16 cellular contexts compared by ENCODE assay signal in genomic region chr3:196327405-196327804, GRCh38. TPM values are rescaled to one million over a fixed set of nuclear protein-coding genes. Genes with fewer than 3 reads are reported as not detected.
DNase-seq lines count a peak whose midpoint lies in the region; ATAC-seq and TF ChIP-seq lines count a peak whose summit lies in the region.
"Had no signal": no experiment of that assay in that cellular context is flagged by ENCODE, and none has a peak within 500 bp of the region (broad histone marks: within the 10 kb centered on the region; RNA-seq: fewer than 3 reads in every experiment).

No MANE protein-coding gene starts in this region.

- no peaks in the 10 kb centered on the region for H3K79me2 ChIP-seq in GM23248 (ENCODE audit: insufficient read depth)
- no peaks in the 10 kb centered on the region for H3K79me2 ChIP-seq in mesendoderm (ENCODE audit: control insufficient read depth, insufficient read depth, low read length)
- no peaks in the 10 kb centered on the region for H3K79me2 ChIP-seq in smooth muscle cell (ENCODE audit: low read depth)

- no peak overlapping the region for H2BK5ac ChIP-seq in mesendoderm (ENCODE audit: low read length)

- no peak overlapping the region for H3K4me2 ChIP-seq in GM23248 (ENCODE audit: unreplicated experiment)
- H3K4me2 ChIP-seq in mesendoderm (ENCODE audit: low read length): no peak overlapping the region
- H3K4me2 ChIP-seq in smooth muscle cell: no peak overlapping the region
- H3K4me2 ChIP-seq: A549 had no signal

- no peaks in the 10 kb centered on the region for H3K4me1 Mint-ChIP-seq in activated naive CD8-positive, alpha-beta T cell treated with anti-CD3 and anti-CD28 coated beads, Interleukin-2, amount 50 U/mL, for 24 hours
- H3K4me1 Mint-ChIP-seq: CD4-positive, CD25-positive, alpha-beta regulatory T cell had no signal

- no peak overlapping the region for H3K4ac ChIP-seq in mesendoderm (ENCODE audit: low read depth, low read length)

- H2AK5ac ChIP-seq in mesendoderm (ENCODE audit: low read length): no peak overlapping the region

- H2AFZ ChIP-seq in GM23248 (0 out of 2 replicates have a peak overlapping the region, but pooled peaks have one; percentile 36), smooth muscle cell (ENCODE audit: low read depth) (no peak overlapping the region)

- no peaks in the 10 kb centered on the region for H3K9me2 ChIP-seq in GM23248 (ENCODE audit: insufficient read depth)

- H4K5ac ChIP-seq in mesendoderm (ENCODE audit: low read length): no peak overlapping the region

- H3K27me3 ChIP-seq in GM23248 (replicated peaks; ENCODE audit: insufficient read depth): no peaks in the 10 kb centered on the region
- no peaks in the 10 kb centered on the region for H3K27me3 ChIP-seq in mesendoderm (ENCODE audit: insufficient read depth, low read length, poor library complexity)
- H3K27me3 ChIP-seq in smooth muscle cell (ENCODE audit: low read depth): no peaks in the 10 kb centered on the region
- H3K27me3 ChIP-seq: SJSA1 had no signal

- no peak for TF ChIP-seq CTCF in AG10803 (conservative IDR thresholded peaks at IDR 0.05; ENCODE audit: low read length)
- TF ChIP-seq CTCF in choroid plexus epithelial cell (conservative IDR thresholded peaks at IDR 0.05; ENCODE audit: low read depth, low read length): no peak
- TF ChIP-seq CTCF in smooth muscle cell (IDR thresholded peaks at IDR 0.05; ENCODE audit: borderline replicate concordance, insufficient read depth, poor library complexity, severe bottlenecking): no peak

- no peaks in the 10 kb centered on the region for H3K79me1 ChIP-seq in mesendoderm (ENCODE audit: low read length)

- H3K4me3 Mint-ChIP-seq in activated naive CD8-positive, alpha-beta T cell treated with anti-CD3 and anti-CD28 coated beads, Interleukin-2, amount 50 U/mL, for 24 hours: no peak overlapping the region
- H3K4me3 Mint-ChIP-seq: CD4-positive, CD25-positive, alpha-beta regulatory T cell had no signal

- DNase-seq in AG10803 (ENCODE audit: low read depth) (peak; percentile 19), GM23248 (peak; percentile 19), choroid plexus epithelial cell (ENCODE audit: low read depth) (peak; percentile 50), mesendoderm (no peak), caudate nucleus (lab: John Stamatoyannopoulos, UW) (no peak), smooth muscle cell (lab: John Stamatoyannopoulos, UW; ENCODE audit: unreplicated experiment) (no peak)
- no peak for DNase-seq in activated naive CD8-positive, alpha-beta T cell treated with anti-CD3 and anti-CD28 coated beads, Interleukin-2, amount 50 U/mL, for 24 hours
- DNase-seq: AML-193; CD4-positive, CD25-positive, alpha-beta regulatory T cell; DMS53; NCI-H146; NCI-H2107; NCI-H226; NCI-H526 treated with DMSO at 0.1 percent for 48 hours had no signal

- no peak overlapping the region for H3K9ac ChIP-seq in GM23248
- no peak overlapping the region for H3K9ac ChIP-seq in mesendoderm (ENCODE audit: low read length)
- H3K9ac ChIP-seq in smooth muscle cell (ENCODE audit: low read depth): no peak overlapping the region

- no peak overlapping the region for H4K8ac ChIP-seq in mesendoderm (ENCODE audit: low read depth, low read length)

- H3K27ac ChIP-seq in GM23248 (no peak overlapping the region), mesendoderm (ENCODE audit: low read depth, low read length) (no peak overlapping the region), caudate nucleus (ENCODE audit: low read depth, low read length) (no peak overlapping the region), smooth muscle cell (ENCODE audit: low read depth) (no peak overlapping the region)
- H3K27ac ChIP-seq: A549, SJSA1 had no signal

- H3K36me3 ChIP-seq in GM23248 (ENCODE audit: low read depth): no peaks in the 10 kb centered on the region
- H3K36me3 ChIP-seq in mesendoderm (ENCODE audit: control insufficient read depth, insufficient read depth, low read length): no peaks in the 10 kb centered on the region
- H3K36me3 ChIP-seq in smooth muscle cell (ENCODE audit: low read depth): no peaks in the 10 kb centered on the region

- H3K9me3 ChIP-seq in GM23248 (ENCODE audit: low read depth) (no peaks in the 10 kb centered on the region), smooth muscle cell (replicated peaks; ENCODE audit: low read depth) (no peaks in the 10 kb centered on the region)
- H3K9me3 ChIP-seq: A549, SJSA1 had no signal

- H3K23ac ChIP-seq in mesendoderm (ENCODE audit: low read length): no peak overlapping the region

- peaks cover 3% of the 10 kb centered on the region for H3K27me3 Mint-ChIP-seq in activated naive CD8-positive, alpha-beta T cell treated with anti-CD3 and anti-CD28 coated beads, Interleukin-2, amount 50 U/mL, for 24 hours

- H3K4me3 ChIP-seq in AG10803 (ENCODE audit: low read length) (no peak overlapping the region), GM23248 (no peak overlapping the region; the same call in 1 of the 2 replicates), choroid plexus epithelial cell (ENCODE audit: low read depth, low read length) (no peak overlapping the region), mesendoderm (ENCODE audit: low read length) (no peak overlapping the region), smooth muscle cell (no peak overlapping the region)
- H3K4me3 ChIP-seq: A549, SJSA1 had no signal

- 18 to 26% methylated on average over 6 of the region's 6 CpGs for WGBS in GM23248 (ENCODE audit: low coverage in 1 of 2, low lambda C conversion rate in 2 of 2, missing lambda C conversion rate in 2 of 2), 2 experiments
- WGBS in mesendoderm (ENCODE audit: extremely low coverage, insufficient coverage, low lambda C conversion rate): no CpG with 5 or more reads among the region's 6 CpGs
- WGBS in smooth muscle cell (ENCODE audit: low lambda C conversion rate): 69% methylated on average over 6 of the region's 6 CpGs

- H3K4me1 ChIP-seq in GM23248 (ENCODE audit: insufficient read depth) (peaks cover 6% of the 10 kb centered on the region; the same call in 1 of the 2 replicates), mesendoderm (ENCODE audit: control insufficient read depth, low read depth, low read length) (no peaks in the 10 kb centered on the region), smooth muscle cell (ENCODE audit: low read depth) (no peaks in the 10 kb centered on the region)
- H3K4me1 ChIP-seq: A549, SJSA1 had no signal

- no peak overlapping the region for H2BK15ac ChIP-seq in mesendoderm (replicated peaks; ENCODE audit: low read depth)

- H3K27ac Mint-ChIP-seq in activated naive CD8-positive, alpha-beta T cell treated with anti-CD3 and anti-CD28 coated beads, Interleukin-2, amount 50 U/mL, for 24 hours: no peak overlapping the region

- in situ Hi-C loops in GM23248 (cut with MboI): no loop called here

- H3K36me3 Mint-ChIP-seq in activated naive CD8-positive, alpha-beta T cell treated with anti-CD3 and anti-CD28 coated beads, Interleukin-2, amount 50 U/mL, for 24 hours (ENCODE audit: low read depth): no peaks in the 10 kb centered on the region
- H3K36me3 Mint-ChIP-seq: CD4-positive, CD25-positive, alpha-beta regulatory T cell had no signal

- peak overlapping the region; percentile 34 for H3K56ac ChIP-seq in mesendoderm (ENCODE audit: low read length)

- no peak overlapping the region for H2BK120ac ChIP-seq in mesendoderm (ENCODE audit: low read depth, low read length)

- H4K20me1 ChIP-seq in GM23248 (ENCODE audit: insufficient read depth): no peaks in the 10 kb centered on the region
- H4K20me1 ChIP-seq in smooth muscle cell (ENCODE audit: low read depth): no peaks in the 10 kb centered on the region

- no peak overlapping the region for H3K18ac ChIP-seq in mesendoderm (ENCODE audit: low read length)

- no peaks in the 10 kb centered on the region for H3F3A ChIP-seq in GM23248 (ENCODE audit: insufficient read depth)
- H3F3A ChIP-seq in smooth muscle cell (ENCODE audit: low read depth): no peaks in the 10 kb centered on the region

- H3K9me3 Mint-ChIP-seq in activated naive CD8-positive, alpha-beta T cell treated with anti-CD3 and anti-CD28 coated beads, Interleukin-2, amount 50 U/mL, for 24 hours: no peaks in the 10 kb centered on the region

- ATAC-seq in activated naive CD8-positive, alpha-beta T cell treated with anti-CD3 and anti-CD28 coated beads, Interleukin-2, amount 50 U/mL, for 24 hours: no peak
- ATAC-seq: A549 had no signal

RNA-seq across cellular contexts. Expression of gene DYNLT2B, which starts 9.4 kb away (rescaled TPM):
- 9.6 and 47.8 TPM in 2 replicates for total RNA-seq in GM23248 (2014; rRNA removed; shearing (Covaris generic))
- polyA plus RNA-seq in GM23248 (2016; fragmentation: Nextera tagmentation; extraction: Ambion mirVana) (39.7 and 42.4 TPM in 2 replicates), smooth muscle cell (22.8 and 34.2 TPM in 2 replicates)
- 21.3 TPM for polyA plus RNA-seq in mesendoderm (2013, experiment 1 of 2)
- 19.9 TPM for polyA plus RNA-seq in mesendoderm (2013, experiment 2 of 2)
- total RNA-seq in smooth muscle cell: 12.5 and 24.5 TPM in 2 replicates

RNA-seq across cellular contexts. Expression of gene TM4SF19, which starts 10.8 kb away (rescaled TPM):
- not detected in 2 replicates for total RNA-seq in GM23248 (2014; rRNA removed; shearing (Covaris generic))
- polyA plus RNA-seq in GM23248 (2016; fragmentation: Nextera tagmentation; extraction: Ambion mirVana) (not detected in 2 replicates), smooth muscle cell (not detected in 2 replicates)
- polyA plus RNA-seq in mesendoderm (2013, experiment 1 of 2): not detected
- polyA plus RNA-seq in mesendoderm (2013, experiment 2 of 2): not detected
- 1.3 TPM in 1 of 2 replicates, not detected in the other for total RNA-seq in smooth muscle cell
- total RNA-seq: CD4-positive, CD25-positive, alpha-beta regulatory T cell had no signal

RNA-seq across cellular contexts. Expression of gene PCYT1A, which starts 39.9 kb away (rescaled TPM):
- 96.3 and 116 TPM in 2 replicates for total RNA-seq in GM23248 (2014; rRNA removed; shearing (Covaris generic))
- polyA plus RNA-seq in GM23248 (2016; fragmentation: Nextera tagmentation; extraction: Ambion mirVana) (37.2 and 38.3 TPM in 2 replicates), smooth muscle cell (19.7 and 23.1 TPM in 2 replicates)
- 25.9 TPM for polyA plus RNA-seq in mesendoderm (2013, experiment 1 of 2)
- polyA plus RNA-seq in mesendoderm (2013, experiment 2 of 2): 26.2 TPM
- 58.3 and 68.3 TPM in 2 replicates for total RNA-seq in smooth muscle cell

Comparison
In these comparisons a context has a peak if more than half of its experiments do, and no peak if none do; other contexts are left out.
1. DNase-seq: peak in AG10803 (single experiment), GM23248 (single experiment) and choroid plexus epithelial cell (single experiment); none in mesendoderm (single experiment), caudate nucleus (0 of 61), smooth muscle cell (single experiment) and activated naive CD8-positive, alpha-beta T cell treated with anti-CD3 and anti-CD28 coated beads, Interleukin-2, amount 50 U/mL, for 24 hours (single experiment).